ENCODE assay signal across 20 cellular contexts in genomic region chr11:32188785-32189184, GRCh38.
DNase-seq lines count a peak whose midpoint lies in the region; TF ChIP-seq lines count a peak whose summit lies in the region.
"Had no signal": no experiment of that assay in that cellular context is flagged by ENCODE, and none has a peak within 500 bp of the region (broad histone marks: within the 10 kb centered on the region; RNA-seq: fewer than 3 reads in every experiment).

No MANE protein-coding gene starts in this region.

- no peaks in the 10 kb centered on the region for H3K4me1 ChIP-seq in BE2C
- H3K4me1 ChIP-seq in tibial nerve = no peaks in the 10 kb centered on the region
- H3K4me1 ChIP-seq: uterus had no signal

- DNase-seq in BE2C = no peak
- peak; percentile 33 for DNase-seq in GM12865 (ENCODE audit: low read depth)
- DNase-seq in NCI-H69 (lab: John Stamatoyannopoulos, UW) = peak; percentile 24
- DNase-seq in fibroblast of mammary gland (ENCODE audit: low read depth) = no peak
- DNase-seq in head of caudate nucleus = no peak
- DNase-seq in tibial nerve (ENCODE audit: low spot score in 2 of 2) = no peak
- no peak for DNase-seq in AML-193 (lab: John Stamatoyannopoulos, UW)
- DNase-seq in HuH-7.5 (ENCODE audit: low spot score) = no peak
- DNase-seq: activated CD4-positive, alpha-beta T cell treated with anti-CD3 and anti-CD28 coated beads, Interleukin-2, amount 50 U/mL, for 1 hour; activated CD8-positive, alpha-beta memory T cell treated with anti-CD3 and anti-CD28 coated beads, Interleukin-2, amount 50 U/mL, for 48 hours; activated naive CD4-positive, alpha-beta T cell; effector memory CD8-positive, alpha-beta T cell; HCEC 1CT; Kasumi-1; mammary epithelial cell; NCI-H1436 treated with DMSO at 0.1 percent for 48 hours; NCI-H2227 treated with DMSO at 0.1 percent for 48 hours; stimulated activated CD4-positive, alpha-beta T cell treated with anti-CD3 and anti-CD28 coated beads, Interleukin-2, amount 100 ng/mL, for 48 hours; uterus had no signal

- no peaks in the 10 kb centered on the region for H3K9me3 ChIP-seq in BE2C
- no peaks in the 10 kb centered on the region for H3K9me3 ChIP-seq in tibial nerve
- H3K9me3 ChIP-seq: uterus had no signal

- no peak for TF ChIP-seq POLR2A in tibial nerve (IDR thresholded peaks at IDR 0.05)

- H3K27me3 ChIP-seq in BE2C (no peaks in the 10 kb centered on the region), tibial nerve (no peaks in the 10 kb centered on the region)
- H3K27me3 ChIP-seq: uterus had no signal

- TF ChIP-seq CTCF in BE2C (IDR thresholded peaks at IDR 0.05; ENCODE audit: low read depth, low read length) (peak; percentile 19; the same call in 1 of the 2 replicates), GM12865 (IDR thresholded peaks at IDR 0.05; ENCODE audit: insufficient read depth, low read depth, low read length, missing control alignments) (peak; percentile 28), fibroblast of mammary gland (conservative IDR thresholded peaks at IDR 0.05; ENCODE audit: control insufficient read depth, insufficient read depth, low read depth, low read length) (peak; percentile 21), tibial nerve (IDR thresholded peaks at IDR 0.05) (no peak)

- no peak for TF ChIP-seq EP300 in tibial nerve (IDR thresholded peaks at IDR 0.05)

- WGBS in tibial nerve, 2 donors = 84 to 86% methylated on average over 4 of the region's 4 CpGs

- H3K36me3 ChIP-seq in BE2C (no peaks in the 10 kb centered on the region), tibial nerve (no peaks in the 10 kb centered on the region)
- H3K36me3 ChIP-seq: uterus had no signal

- intact Hi-C loops in head of caudate nucleus (cut with DNase I) = no loop called here

- no peak overlapping the region for H3K4me3 ChIP-seq in BE2C (ENCODE audit: low read depth, low read length)
- H3K4me3 ChIP-seq in GM12865 (ENCODE audit: low read depth, low read length) = no peak overlapping the region
- no peak overlapping the region for H3K4me3 ChIP-seq in fibroblast of mammary gland (ENCODE audit: control insufficient read depth, low read depth, low read length)
- no peak overlapping the region for H3K4me3 ChIP-seq in tibial nerve
- H3K4me3 ChIP-seq: skin epidermis, uterus had no signal

- H3K27ac ChIP-seq in tibial nerve = no peak overlapping the region
- H3K27ac ChIP-seq: skin epidermis, uterus had no signal

Comparison
In these comparisons a context has a peak if more than half of its experiments do, and no peak if none do; other contexts are left out.
1. DNase-seq: peak in GM12865 (single experiment) and NCI-H69 (single experiment); none in BE2C (single experiment), fibroblast of mammary gland (single experiment), head of caudate nucleus (0 of 42), tibial nerve (0 of 2), AML-193 (0 of 2) and HuH-7.5 (single experiment).
2. CTCF ChIP-seq: peak in BE2C (single experiment), GM12865 (single experiment) and fibroblast of mammary gland (single experiment); none in tibial nerve (0 of 5).